ENCODE assay signal across 9 cellular contexts in genomic region chr7:47552631-47553030, GRCh38. TPM values are rescaled to one million over a fixed set of nuclear protein-coding genes. Genes with fewer than 3 reads are reported as not detected.
A peak's percentile ranks its signal among the peaks of the same experiment; 100 is the strongest.
DNase-seq lines count a peak whose midpoint lies in the region; ATAC-seq lines count a peak whose summit lies in the region.
"Had no signal": no experiment of that assay in that cellular context is flagged by ENCODE, and none has a peak within 500 bp of the region (broad histone marks: within the 10 kb centered on the region; RNA-seq: fewer than 3 reads in every experiment).

No MANE protein-coding gene starts in this region.

- peaks cover 0 to 8% (median 0%) of the 10 kb centered on the region in 8 donors for H3K9me3 Mint-ChIP-seq in CD4-positive, alpha-beta memory T cell

- no peak overlapping the region for H3K4me3 ChIP-seq in CD4-positive, alpha-beta memory T cell (ENCODE audit: low read length in 2 of 2)

- in situ Hi-C loops in ACHN (cut with HindIII; ENCODE audit: low pct_ligation_motif_present, low pct_unique_long_range_greater_than_20kb, low sequenced_read_pairs): no loop called here

- no peaks in the 10 kb centered on the region for H3K36me3 ChIP-seq in CD4-positive, alpha-beta memory T cell (ENCODE audit: insufficient read depth, low read length)

- CTCF ChIA-PET in CD4-positive, alpha-beta memory T cell (lab: Charles Lee; ENCODE audit: partially characterized antibody): no interaction called here

- intact Hi-C loops in CD4-positive, alpha-beta memory T cell (cut with micrococcal nuclease): no loop called here

- H3K36me3 Mint-ChIP-seq in CD4-positive, alpha-beta memory T cell: no peaks in the 10 kb centered on the region

- H3K27me3 Mint-ChIP-seq in CD4-positive, alpha-beta memory T cell: no peaks in the 10 kb centered on the region

- peak; percentile 47 for DNase-seq in ACHN
- DNase-seq in fibroblast of peridontal ligament (ENCODE audit: extremely low read depth): peak; percentile 61
- DNase-seq in T-helper 2 cell: no peak
- no peak for DNase-seq in CD4-positive, alpha-beta memory T cell
- DNase-seq in DMS 273 treated with DMSO at 0.1 percent for 48 hours (lab: John Stamatoyannopoulos, UW): no peak
- DNase-seq in activated CD4-positive, CD25-positive, alpha-beta regulatory T cell (lab: John Stamatoyannopoulos, UW): no peak

- H3K27me3 ChIP-seq in CD4-positive, alpha-beta memory T cell (ENCODE audit: insufficient read depth, low read length): no peaks in the 10 kb centered on the region

- no peak overlapping the region for H3K27ac Mint-ChIP-seq in CD4-positive, alpha-beta memory T cell

- H3K9me3 ChIP-seq in CD4-positive, alpha-beta memory T cell (ENCODE audit: control insufficient read depth in 1 of 2, low read length in 2 of 2): no peaks in the 10 kb centered on the region

- H3K4me1 ChIP-seq in CD4-positive, alpha-beta memory T cell (ENCODE audit: insufficient read depth, low read length): no peaks in the 10 kb centered on the region

- H3K4me1 Mint-ChIP-seq in CD4-positive, alpha-beta memory T cell: no peaks in the 10 kb centered on the region

- no peak overlapping the region for H3K27ac ChIP-seq in CD4-positive, alpha-beta memory T cell (ENCODE audit: low read depth, low read length)
- H3K27ac ChIP-seq: C4-2B had no signal

- ATAC-seq in GM19455 (IDR thresholded peaks at IDR 0.05; ENCODE audit: unreplicated experiment) (peak; percentile 98), HG03378 (IDR thresholded peaks at IDR 0.05; ENCODE audit: unreplicated experiment) (peak; percentile 100)

- no peak overlapping the region for H3K4me3 Mint-ChIP-seq in CD4-positive, alpha-beta memory T cell

- POLR2A ChIA-PET in CD4-positive, alpha-beta memory T cell (lab: Charles Lee; ENCODE audit: partially characterized antibody): no interaction called here

RNA-seq across cellular contexts. Expression of gene TNS3, which starts 29.3 kb away (rescaled TPM):
- 1 to 10 TPM; 1.3 to 3.2 TPM for total RNA-seq in CD4-positive, alpha-beta memory T cell
- under 1 TPM in 1 of 2 donors, not detected in 1; 0.11 TPM for polyA plus RNA-seq in CD4-positive, alpha-beta memory T cell

Comparison
In these comparisons a context has a peak if more than half of its experiments do, and no peak if none do; other contexts are left out.
1. DNase-seq: peak in ACHN (single experiment) and fibroblast of peridontal ligament (single experiment); none in T-helper 2 cell (0 of 5), CD4-positive, alpha-beta memory T cell (0 of 5), DMS 273 treated with DMSO at 0.1 percent for 48 hours (single experiment) and activated CD4-positive, CD25-positive, alpha-beta regulatory T cell (0 of 4).